8 cellular contexts compared by ENCODE assay signal in genomic region chr10:119103687-119104652, GRCh38. TPM values are rescaled to one million over a fixed set of nuclear protein-coding genes. Genes with fewer than 3 reads are reported as not detected.
DNase-seq lines count a peak whose midpoint lies in the region; ATAC-seq and TF ChIP-seq lines count a peak whose summit lies in the region.

Gene DENND10, plus strand, starts transcription at chr10:119104113. Its CDS starts 30 bp downstream, at chr10:119104143.

- peak within 1 kb of the TSS; percentile 67 for H2AFZ ChIP-seq in ACC112 (ENCODE audit: low read length, unreplicated experiment)

- ATAC-seq in GM18511 (IDR thresholded peaks at IDR 0.05; ENCODE audit: unreplicated experiment): peak; percentile 92
- ATAC-seq in HG02981 (IDR thresholded peaks at IDR 0.05; ENCODE audit: unreplicated experiment): peak; percentile 81

- no peaks in the 10 kb centered on the region for H3K27me3 ChIP-seq in ACC112 (ENCODE audit: insufficient read depth, low read length)

- peak within 1 kb of the TSS; percentile 96 for H3K4me3 ChIP-seq in ACC112 (ENCODE audit: low read depth, low read length)

- H3K36me3 ChIP-seq in ACC112 (ENCODE audit: insufficient read depth, low read length): no peaks in the 10 kb centered on the region

- no peak within 1 kb of the TSS for H3K27ac ChIP-seq in ACC112 (ENCODE audit: low read depth, low read length)

- peaks cover 20% of the 10 kb centered on the region for H3K79me2 ChIP-seq in ACC112 (ENCODE audit: control insufficient read depth, insufficient read depth, low read length, unreplicated experiment)

- no peak for TF ChIP-seq CTCF in endothelial cell (IDR thresholded peaks at IDR 0.05; ENCODE audit: unreplicated experiment)
- TF ChIP-seq CTCF in mesothelial cell of epicardium (IDR thresholded peaks at IDR 0.05; ENCODE audit: unreplicated experiment): no peak

- H3K9me3 Mint-ChIP-seq in endothelial cell (ENCODE audit: unreplicated experiment) (no peaks in the 10 kb centered on the region), mesothelial cell of epicardium (no peaks in the 10 kb centered on the region)

- H3K36me3 Mint-ChIP-seq in endothelial cell (ENCODE audit: low read depth, unreplicated experiment) (peaks cover 5% of the 10 kb centered on the region), mesothelial cell of epicardium (peaks cover 6% of the 10 kb centered on the region)

- peaks cover 15% of the 10 kb centered on the region for H3K4me1 Mint-ChIP-seq in endothelial cell (ENCODE audit: unreplicated experiment)
- peaks cover 8% of the 10 kb centered on the region for H3K4me1 Mint-ChIP-seq in mesothelial cell of epicardium

- peaks cover 15% of the 10 kb centered on the region for H3K4me1 ChIP-seq in ACC112 (ENCODE audit: control insufficient read depth, insufficient read depth, low read length, unreplicated experiment)

- DNase-seq in NCI-H526 treated with DMSO at 0.1 percent for 48 hours (lab: John Stamatoyannopoulos, UW) (peak; percentile 17), endothelial cell (ENCODE audit: low spot score) (peak; percentile 83), mesothelial cell of epicardium (ENCODE audit: low spot score in 2 of 2, unreplicated experiment in 2 of 2) (peak; percentile 79 to 83)
- peak; percentile 75 for DNase-seq in activated CD8-positive, alpha-beta memory T cell treated with anti-CD3 and anti-CD28 coated beads, Interleukin-2, amount 50 U/mL, for 4 hours
- peak; percentile 62 for DNase-seq in stimulated activated CD8-positive, alpha-beta memory T cell treated with anti-CD3 and anti-CD28 coated beads, Interleukin-15, amount 100 ng/mL, for 24 hours (ENCODE audit: low read depth)

- peaks cover 6% of the 10 kb centered on the region for H3K27me3 Mint-ChIP-seq in endothelial cell (ENCODE audit: unreplicated experiment)
- no peaks in the 10 kb centered on the region for H3K27me3 Mint-ChIP-seq in mesothelial cell of epicardium (ENCODE audit: low read depth)

- peak within 1 kb of the TSS; percentile 69 for H3K27ac Mint-ChIP-seq in endothelial cell (ENCODE audit: unreplicated experiment)
- H3K27ac Mint-ChIP-seq in mesothelial cell of epicardium: no peak within 1 kb of the TSS

- H3K4me3 Mint-ChIP-seq in endothelial cell (ENCODE audit: unreplicated experiment) (peak within 1 kb of the TSS; percentile 92), mesothelial cell of epicardium (peak within 1 kb of the TSS; percentile 74)

RNA-seq across cellular contexts. Expression of gene DENND10, which starts in this region (rescaled TPM):
- total RNA-seq in endothelial cell (ENCODE audit: unreplicated experiment): 40.6 TPM
- 38.4 to 40.3 TPM (median 39.6 TPM) in 3 replicates for total RNA-seq in mesothelial cell of epicardium

Comparison
In these comparisons a context has a peak if more than half of its experiments do, and no peak if none do; other contexts are left out.
1. DNase-seq: peak in every context shown above with its lines; median percentile 83 in endothelial cell; 81 in mesothelial cell of epicardium; 75 in activated CD8-positive, alpha-beta memory T cell treated with anti-CD3 and anti-CD28 coated beads, Interleukin-2, amount 50 U/mL, for 4 hours; 62 in stimulated activated CD8-positive, alpha-beta memory T cell treated with anti-CD3 and anti-CD28 coated beads, Interleukin-15, amount 100 ng/mL, for 24 hours; 17 in NCI-H526 treated with DMSO at 0.1 percent for 48 hours.